In genomic region chr4:8894424-8894816, GRCh38 we compare ENCODE assay signal across 31 cellular contexts. TPM values are rescaled to one million over a fixed set of nuclear protein-coding genes. Genes with fewer than 3 reads are reported as not detected.
"Had no signal": no experiment of that assay in that cellular context is flagged by ENCODE, and none has a peak within 500 bp of the region (broad histone marks: within the 10 kb centered on the region; RNA-seq: fewer than 3 reads in every experiment).

No MANE protein-coding gene starts in this region.

- H3K4me1 Mint-ChIP-seq: activated T-helper 17 cell treated with anti-CD3 and anti-CD28 coated beads, Interleukin-2, amount 50 U/mL, for 72 hours; central memory CD8-positive, alpha-beta T cell; naive thymus-derived CD4-positive, alpha-beta T cell; stimulated activated effector memory CD8-positive, alpha-beta T cell treated with anti-CD3 and anti-CD28 coated beads, Interleukin-12 subunit alpha, Interleukin-12 subunit beta, amount 100 ng/mL, for 72 hours had no signal

- H3K9me3 Mint-ChIP-seq: activated T-cell treated with anti-CD3 and anti-CD28 coated beads, Interleukin-2, amount 50 U/mL, for 24 hours; activated T-helper 17 cell treated with anti-CD3 and anti-CD28 coated beads, Interleukin-2, amount 50 U/mL, for 72 hours; central memory CD8-positive, alpha-beta T cell; effector memory CD8-positive, alpha-beta T cell; stimulated activated effector memory CD8-positive, alpha-beta T cell treated with anti-CD3 and anti-CD28 coated beads, Interleukin-12 subunit alpha, Interleukin-12 subunit beta, amount 100 ng/mL, for 72 hours had no signal

- H3K4me3 Mint-ChIP-seq: activated naive CD8-positive, alpha-beta T cell; activated T-cell treated with anti-CD3 and anti-CD28 coated beads, Interleukin-2, amount 50 U/mL, for 24 hours; activated T-helper 17 cell treated with anti-CD3 and anti-CD28 coated beads, Interleukin-2, amount 50 U/mL, for 72 hours; central memory CD8-positive, alpha-beta T cell; effector memory CD8-positive, alpha-beta T cell; stimulated activated effector memory CD8-positive, alpha-beta T cell treated with anti-CD3 and anti-CD28 coated beads, Interleukin-12 subunit alpha, Interleukin-12 subunit beta, amount 100 ng/mL, for 72 hours had no signal

- H3K27ac ChIP-seq: adrenal gland, ascending aorta, brain microvascular endothelial cell, esophagus muscularis mucosa, gastrocnemius medialis, lower lobe of right lung, neutrophil, ovary, psoas muscle, stomach, suprapubic skin, tibial nerve had no signal

- H3K4me3 ChIP-seq: adrenal gland, ascending aorta, esophagus muscularis mucosa, gastrocnemius medialis, lower lobe of right lung, ovary, psoas muscle, skin epidermis, stomach, suprapubic skin, tibial nerve had no signal

- H3K4me1 ChIP-seq: adrenal gland, ascending aorta, gastrocnemius medialis, lower lobe of right lung, psoas muscle had no signal

- H3K27ac Mint-ChIP-seq: activated naive CD8-positive, alpha-beta T cell; activated T-cell treated with anti-CD3 and anti-CD28 coated beads, Interleukin-2, amount 50 U/mL, for 24 hours; activated T-helper 17 cell treated with anti-CD3 and anti-CD28 coated beads, Interleukin-2, amount 50 U/mL, for 72 hours; effector memory CD8-positive, alpha-beta T cell; naive thymus-derived CD4-positive, alpha-beta T cell; stimulated activated effector memory CD8-positive, alpha-beta T cell treated with anti-CD3 and anti-CD28 coated beads, Interleukin-12 subunit alpha, Interleukin-12 subunit beta, amount 100 ng/mL, for 72 hours had no signal

- H3K36me3 ChIP-seq: adrenal gland, ascending aorta, brain microvascular endothelial cell, esophagus muscularis mucosa, gastrocnemius medialis, lower lobe of right lung, neutrophil, ovary, stomach, suprapubic skin, tibial nerve had no signal

- H3K36me3 Mint-ChIP-seq: activated naive CD8-positive, alpha-beta T cell; naive thymus-derived CD4-positive, alpha-beta T cell; stimulated activated effector memory CD8-positive, alpha-beta T cell treated with anti-CD3 and anti-CD28 coated beads, Interleukin-12 subunit alpha, Interleukin-12 subunit beta, amount 100 ng/mL, for 72 hours had no signal

- DNase-seq: activated CD4-positive, alpha-beta T cell treated with anti-CD3 and anti-CD28 coated beads, Interleukin-2, amount 50 U/mL, for 4 hours; activated CD8-positive, alpha-beta memory T cell treated with anti-CD3 and anti-CD28 coated beads for 24 hours; activated CD8-positive, alpha-beta memory T cell treated with anti-CD3 and anti-CD28 coated beads, Interleukin-2, amount 50 U/mL, for 4 hours; activated naive CD4-positive, alpha-beta T cell; activated T-cell treated with anti-CD3 and anti-CD28 coated beads, Interleukin-2, amount 50 U/mL, for 24 hours; adrenal gland; brain microvascular endothelial cell; effector memory CD8-positive, alpha-beta T cell; gastrocnemius medialis; hypothalamus; kidney; lower lobe of right lung; naive thymus-derived CD4-positive, alpha-beta T cell; ovary; psoas muscle; stimulated activated CD4-positive, alpha-beta T cell treated with anti-CD3 and anti-CD28 coated beads, Interleukin-2, amount 100 ng/mL, for 24 hours; stomach; T-helper 1 cell; T-helper 9 cell had no signal

- H3K9me3 ChIP-seq: adrenal gland, ascending aorta, gastrocnemius medialis, lower lobe of right lung, neutrophil, ovary, psoas muscle, suprapubic skin, tibial nerve had no signal

RNA-seq across cellular contexts. Expression of gene HMX1, which starts 22.8 kb away (rescaled TPM):
- total RNA-seq: activated T-helper 17 cell treated with anti-CD3 and anti-CD28 coated beads, Interleukin-2, amount 50 U/mL, for 72 hours; adrenal gland; ascending aorta; dermis microvascular lymphatic vessel endothelial cell; gastrocnemius medialis; kidney; lower lobe of right lung; mesenteric fat pad; naive thymus-derived CD4-positive, alpha-beta T cell; ovary; psoas muscle; suprapubic skin had no signal
- polyA plus RNA-seq: adrenal gland; naive thymus-derived CD4-positive, alpha-beta T cell; ovary; psoas muscle; stomach had no signal
